Comparison of ENCODE assay signal across 8 cellular contexts in genomic region chr1:246497331-246497915, GRCh38. TPM values are rescaled to one million over a fixed set of nuclear protein-coding genes. Genes with fewer than 3 reads are reported as not detected.
DNase-seq lines count a peak whose midpoint lies in the region; ATAC-seq and TF ChIP-seq lines count a peak whose summit lies in the region.

No MANE protein-coding gene starts in this region.

- H3K27me3 ChIP-seq in adrenal gland (no peaks in the 10 kb centered on the region), stomach (no peaks in the 10 kb centered on the region)

- peak; percentile 66 for ATAC-seq in HG03159 (IDR thresholded peaks at IDR 0.05; ENCODE audit: unreplicated experiment)

- H3K4me3 Mint-ChIP-seq in immature natural killer cell = no peak overlapping the region

- H3K27ac Mint-ChIP-seq in immature natural killer cell = no peak overlapping the region

- H3K27me3 Mint-ChIP-seq in immature natural killer cell (ENCODE audit: low read depth in 3 of 3) = no peaks in the 10 kb centered on the region

- DNase-seq in AG10803 (ENCODE audit: low read depth) (peak; percentile 73), NCI-H345 treated with DMSO at 0.1 percent for 48 hours (lab: John Stamatoyannopoulos, UW; ENCODE audit: unreplicated experiment) (peak; percentile 53), adrenal gland (peak in 1 of 7 donors; percentile 22), immature natural killer cell (peak; percentile 57 to 65 (median 59)), stomach (no peak)
- DNase-seq in activated CD8-positive, alpha-beta memory T cell treated with anti-CD3 and anti-CD28 coated beads for 24 hours = no peak

- TF ChIP-seq POLR2A in adrenal gland (IDR thresholded peaks at IDR 0.05) (no peak), stomach (IDR thresholded peaks at IDR 0.05) (no peak)

- no peaks in the 10 kb centered on the region for H3K9me3 ChIP-seq in adrenal gland (replicated peaks in 1 of 3)
- H3K9me3 ChIP-seq in stomach = no peaks in the 10 kb centered on the region

- 46 to 51% (median 49%) methylated on average over 2 of the region's 2 CpGs for WGBS in adrenal gland, 4 donors
- WGBS in stomach, 5 donors = 49 to 58% (median 55%) methylated on average over 2 of the region's 2 CpGs

- TF ChIP-seq CTCF in AG10803 (conservative IDR thresholded peaks at IDR 0.05; ENCODE audit: low read length) = peak; percentile 81
- TF ChIP-seq CTCF in GM12873 (IDR thresholded peaks at IDR 0.05; ENCODE audit: insufficient read depth, low read depth, low read length, missing control alignments) = peak; percentile 62
- TF ChIP-seq CTCF in adrenal gland (IDR thresholded peaks at IDR 0.05) = peak; percentile 72 to 86 (median 78)
- TF ChIP-seq CTCF in stomach (IDR thresholded peaks at IDR 0.05) = peak in 5 of 7 experiments; percentile 25 to 70 (median 52)

- no peaks in the 10 kb centered on the region for H3K36me3 ChIP-seq in adrenal gland (replicated peaks in 1 of 2)
- no peaks in the 10 kb centered on the region for H3K36me3 ChIP-seq in stomach

- no peak overlapping the region for H3K27ac ChIP-seq in adrenal gland
- no peak overlapping the region for H3K27ac ChIP-seq in stomach

- peaks cover 10 to 13% of the 10 kb centered on the region in 2 donors for H3K4me1 Mint-ChIP-seq in immature natural killer cell

- TF ChIP-seq EP300 in stomach (IDR thresholded peaks at IDR 0.05) = no peak

- H3K4me1 ChIP-seq in adrenal gland (replicated peaks in 1 of 2) (no peaks in the 10 kb centered on the region), stomach (peaks cover 0 to 12% (median 6%) of the 10 kb centered on the region in 4 donors)

- no peaks in the 10 kb centered on the region for H3K36me3 Mint-ChIP-seq in immature natural killer cell

- intact Hi-C loops in adrenal gland (cut with DNase I) (loop anchor here in 1 of 2 donors (5.0 kb wide), 1 partner anchor 255 kb away; no protein-coding TSS in a partner anchor), stomach (cut with DNase I; ENCODE audit: low total_unique reads) (loop anchor here (10.0 kb wide), 1 partner anchor 257 kb away; no protein-coding TSS in a partner anchor)

- no peaks in the 10 kb centered on the region for H3K9me3 Mint-ChIP-seq in immature natural killer cell

- H3K4me3 ChIP-seq in AG10803 (ENCODE audit: low read length) (no peak overlapping the region), adrenal gland (no peak overlapping the region), stomach (no peak overlapping the region)

RNA-seq across cellular contexts. Expression of gene SMYD3, which starts 9.7 kb away (rescaled TPM):
- 10 to 100 TPM; 13.5 to 56.4 (median 26.3) TPM for total RNA-seq in adrenal gland
- 10 to 100 TPM; 16.8 to 29.9 (median 25.6) TPM for polyA plus RNA-seq in adrenal gland
- 10 to 100 TPM; 48.4 to 57.5 (median 50.8) TPM for polyA plus RNA-seq in immature natural killer cell
- total RNA-seq in stomach = 100 to 1,000 TPM in 1 of 5 donors, 10 to 100 TPM in 3, 1 to 10 TPM in 1; 6.4 to 196 (median 34.7) TPM
- polyA plus RNA-seq in stomach = 10 to 100 TPM; 11.2 to 23.2 (median 16.2) TPM

Comparison
In these comparisons a context has a peak if more than half of its experiments do, and no peak if none do; other contexts are left out.
1. DNase-seq: peak in AG10803 (single experiment), NCI-H345 treated with DMSO at 0.1 percent for 48 hours (single experiment) and immature natural killer cell (3 of 3); none in stomach (single experiment) and activated CD8-positive, alpha-beta memory T cell treated with anti-CD3 and anti-CD28 coated beads for 24 hours (single experiment).
2. Peak in every context shown above with its lines, with median percentiles within 50 percentile points of each other: CTCF ChIP-seq.